10 cellular contexts compared by ENCODE assay signal in genomic region chr1:38006008-38006828, GRCh38. TPM values are rescaled to one million over a fixed set of nuclear protein-coding genes. Genes with fewer than 3 reads are reported as not detected.
DNase-seq lines count a peak whose midpoint lies in the region; ATAC-seq and TF ChIP-seq lines count a peak whose summit lies in the region.
"Had no signal": no experiment of that assay in that cellular context is flagged by ENCODE, and none has a peak within 500 bp of the region (broad histone marks: within the 10 kb centered on the region; RNA-seq: fewer than 3 reads in every experiment).

No MANE protein-coding gene starts in this region.

- H4K5ac ChIP-seq in mesendoderm (ENCODE audit: low read length), result no peak overlapping the region

- peak overlapping the region; percentile 30 for H3K4me2 ChIP-seq in mesendoderm (ENCODE audit: low read length)

- no peak for TF ChIP-seq CTCF in body of pancreas (IDR thresholded peaks at IDR 0.05)
- TF ChIP-seq CTCF in transverse colon (IDR thresholded peaks at IDR 0.05), result no peak

- H3K9me3 Mint-ChIP-seq in activated CD4-positive, alpha-beta T cell treated with anti-CD3 and anti-CD28 coated beads, Interleukin-2, amount 10 ng/mL, durations not matched to agents 7 days and 5 days, result no peaks in the 10 kb centered on the region

- H3K9me3 ChIP-seq in body of pancreas, result no peaks in the 10 kb centered on the region
- H3K9me3 ChIP-seq in transverse colon, result no peaks in the 10 kb centered on the region
- H3K9me3 ChIP-seq: BE2C, pancreas had no signal

- peak overlapping the region; percentile 46 for H3K4ac ChIP-seq in mesendoderm (ENCODE audit: low read depth, low read length)

- H2BK120ac ChIP-seq in mesendoderm (ENCODE audit: low read depth, low read length), result no peak overlapping the region

- peaks cover 24% of the 10 kb centered on the region for H3K79me2 ChIP-seq in mesendoderm (ENCODE audit: control insufficient read depth, insufficient read depth, low read length)

- peaks cover 12% of the 10 kb centered on the region for H3K79me1 ChIP-seq in mesendoderm (ENCODE audit: low read length)

- 66 to 75% methylated on average over 8 to 12 of the region's 12 CpGs for WGBS in body of pancreas, 2 donors
- WGBS in mesendoderm (ENCODE audit: extremely low coverage, insufficient coverage, low lambda C conversion rate), result no CpG with 5 or more reads among the region's 12 CpGs
- WGBS in transverse colon (ENCODE audit: low coverage in 1 of 2), 2 donors, result 60 to 64% methylated on average over 1 to 12 of the region's 12 CpGs

- peaks cover 4% of the 10 kb centered on the region for H3K36me3 Mint-ChIP-seq in activated CD4-positive, alpha-beta T cell treated with anti-CD3 and anti-CD28 coated beads, Interleukin-2, amount 10 ng/mL, durations not matched to agents 7 days and 5 days (ENCODE audit: low read depth)

- no peak overlapping the region for H2AK5ac ChIP-seq in mesendoderm (ENCODE audit: low read length)

- POLR2A ChIA-PET in activated CD4-positive, alpha-beta T cell treated with anti-CD3 and anti-CD28 coated beads, Interleukin-2, amount 10 ng/mL, durations not matched to agents 7 days and 5 days (lab: Charles Lee), result no interaction called here

- H2BK5ac ChIP-seq in mesendoderm (ENCODE audit: low read length), result peak overlapping the region; percentile 45

- H3K9ac ChIP-seq in mesendoderm (ENCODE audit: low read length), result peak overlapping the region; percentile 61

- H2BK15ac ChIP-seq in mesendoderm (replicated peaks; ENCODE audit: low read depth), result no peak overlapping the region

- peaks cover 17% of the 10 kb centered on the region for H3K4me1 ChIP-seq in body of pancreas
- peaks cover 17% of the 10 kb centered on the region for H3K4me1 ChIP-seq in mesendoderm (ENCODE audit: control insufficient read depth, low read depth, low read length)
- peaks cover 13 to 35% (median 23%) of the 10 kb centered on the region in 4 donors for H3K4me1 ChIP-seq in transverse colon
- H3K4me1 ChIP-seq: BE2C had no signal

- in situ Hi-C loops in transverse colon (cut with MboI; ENCODE audit: low pct_ligation_motif_present in 1 of 4, low pct_unique_long_range_greater_than_20kb in 1 of 4, low sequenced_read_pairs in 3 of 4), result no loop called here

- H3K36me3 ChIP-seq in body of pancreas (replicated peaks in 1 of 2; ENCODE audit: insufficient read depth in 1 of 2, low read depth in 2 of 2) (no peaks in the 10 kb centered on the region), mesendoderm (ENCODE audit: control insufficient read depth, insufficient read depth, low read length) (no peaks in the 10 kb centered on the region), transverse colon (no peaks in the 10 kb centered on the region)
- H3K36me3 ChIP-seq: BE2C, pancreas had no signal

- intact Hi-C loops in body of pancreas (cut with DNase I), result no loop called here
- intact Hi-C loops in transverse colon (cut with DNase I; ENCODE audit: low total_unique reads), result no loop called here

- H3K18ac ChIP-seq in mesendoderm (ENCODE audit: low read length), result no peak overlapping the region

- no peaks in the 10 kb centered on the region for H3K27me3 Mint-ChIP-seq in activated CD4-positive, alpha-beta T cell treated with anti-CD3 and anti-CD28 coated beads, Interleukin-2, amount 10 ng/mL, durations not matched to agents 7 days and 5 days

- peak overlapping the region; percentile 6 for H3K23ac ChIP-seq in mesendoderm (ENCODE audit: low read length)

- peak overlapping the region in 3 of 4 donors; percentile 34 to 55 (median 45) for H3K27ac ChIP-seq in body of pancreas
- H3K27ac ChIP-seq in mesendoderm (ENCODE audit: low read depth, low read length), result peak overlapping the region; percentile 3
- H3K27ac ChIP-seq in transverse colon, result peak overlapping the region; percentile 80 to 94 (median 90)

- CTCF ChIA-PET in activated CD4-positive, alpha-beta T cell treated with anti-CD3 and anti-CD28 coated beads, Interleukin-2, amount 10 ng/mL, durations not matched to agents 7 days and 5 days (lab: Charles Lee), result no interaction called here

- H3K27me3 ChIP-seq in body of pancreas (no peaks in the 10 kb centered on the region), mesendoderm (ENCODE audit: insufficient read depth, low read length, poor library complexity) (no peaks in the 10 kb centered on the region), transverse colon (peaks cover 34% of the 10 kb centered on the region)
- H3K27me3 ChIP-seq: BE2C, pancreas had no signal

- H3K4me1 Mint-ChIP-seq in activated CD4-positive, alpha-beta T cell treated with anti-CD3 and anti-CD28 coated beads, Interleukin-2, amount 10 ng/mL, durations not matched to agents 7 days and 5 days, result peaks cover 52% of the 10 kb centered on the region

- ATAC-seq in body of pancreas, result no peak

- peak overlapping the region; percentile 62 for H3K4me3 Mint-ChIP-seq in activated CD4-positive, alpha-beta T cell treated with anti-CD3 and anti-CD28 coated beads, Interleukin-2, amount 10 ng/mL, durations not matched to agents 7 days and 5 days

- TF ChIP-seq POLR2A in body of pancreas (IDR thresholded peaks at IDR 0.05) (no peak), transverse colon (IDR thresholded peaks at IDR 0.05) (no peak)

- DNase-seq in activated CD4-positive, alpha-beta T cell treated with anti-CD3 and anti-CD28 coated beads, Interleukin-2, amount 10 ng/mL, durations not matched to agents 7 days and 5 days, result no peak
- no peak for DNase-seq in activated CD4-positive, alpha-beta T cell treated with anti-CD3 and anti-CD28 coated beads for 4 hours
- no peak for DNase-seq in body of pancreas
- DNase-seq in mesendoderm, result peak; percentile 40
- no peak for DNase-seq in transverse colon
- DNase-seq in COLO829 (ENCODE audit: low spot score), result no peak
- DNase-seq in AML-193 (lab: John Stamatoyannopoulos, UW), result no peak
- no peak for DNase-seq in NCI-H1436 (lab: John Stamatoyannopoulos, UW)

- H3K56ac ChIP-seq in mesendoderm (ENCODE audit: low read length), result peak overlapping the region; percentile 68

- H4K8ac ChIP-seq in mesendoderm (ENCODE audit: low read depth, low read length), result no peak overlapping the region

- no peak overlapping the region for H3K4me3 ChIP-seq in body of pancreas
- no peak overlapping the region for H3K4me3 ChIP-seq in mesendoderm (ENCODE audit: low read length)
- peak overlapping the region in 2 of 4 donors; percentile 62 to 66 for H3K4me3 ChIP-seq in transverse colon

- TF ChIP-seq EP300 in transverse colon (IDR thresholded peaks at IDR 0.05; ENCODE audit: low read depth), result no peak

- peak overlapping the region; percentile 76 for H3K27ac Mint-ChIP-seq in activated CD4-positive, alpha-beta T cell treated with anti-CD3 and anti-CD28 coated beads, Interleukin-2, amount 10 ng/mL, durations not matched to agents 7 days and 5 days

RNA-seq across cellular contexts. Expression of gene FHL3, which starts 0.9 kb away (rescaled TPM):
- 1 to 10 TPM; 9.8 to 9.9 TPM for total RNA-seq in activated CD4-positive, alpha-beta T cell treated with anti-CD3 and anti-CD28 coated beads, Interleukin-2, amount 10 ng/mL, durations not matched to agents 7 days and 5 days
- 1 to 10 TPM; 7.3 to 7.8 TPM for total RNA-seq in body of pancreas
- polyA plus RNA-seq in mesendoderm (2013, experiment 1 of 2), result 100 TPM
- 101 TPM for polyA plus RNA-seq in mesendoderm (2013, experiment 2 of 2)
- 10 to 100 TPM in 3 of 4 donors, 1 to 10 TPM in 1; 3.0 to 19.1 (median 12.2) TPM for total RNA-seq in transverse colon

RNA-seq across cellular contexts. Expression of gene UTP11, which starts 6.3 kb away (rescaled TPM):
- total RNA-seq in activated CD4-positive, alpha-beta T cell treated with anti-CD3 and anti-CD28 coated beads, Interleukin-2, amount 10 ng/mL, durations not matched to agents 7 days and 5 days, result 10 to 100 TPM; 33.0 to 34.8 TPM
- total RNA-seq in body of pancreas (10 to 100 TPM; 10.9 to 13.2 TPM), transverse colon (10 to 100 TPM in 2 of 4 donors, 1 to 10 TPM in 2; 3.2 to 22.2 (median 15.3) TPM)
- polyA plus RNA-seq in mesendoderm (2013, experiment 1 of 2), result 93.2 TPM
- polyA plus RNA-seq in mesendoderm (2013, experiment 2 of 2), result 90.6 TPM

RNA-seq across cellular contexts. Expression of gene SF3A3, which starts 16.4 kb away (rescaled TPM):
- 100 to 1,000 TPM in 1 of 2 experiments, 10 to 100 TPM in 1; 80.9 to 110 TPM for total RNA-seq in activated CD4-positive, alpha-beta T cell treated with anti-CD3 and anti-CD28 coated beads, Interleukin-2, amount 10 ng/mL, durations not matched to agents 7 days and 5 days
- 10 to 100 TPM; 22.1 to 54.1 TPM for total RNA-seq in body of pancreas
- polyA plus RNA-seq in mesendoderm (2013, experiment 1 of 2), result 104 TPM
- polyA plus RNA-seq in mesendoderm (2013, experiment 2 of 2), result 104 TPM
- 10 to 100 TPM; 17.7 to 55.0 (median 39.5) TPM for total RNA-seq in transverse colon

RNA-seq across cellular contexts. Expression of gene POU3F1, which starts 40.4 kb away (rescaled TPM):
- not detected for total RNA-seq in activated CD4-positive, alpha-beta T cell treated with anti-CD3 and anti-CD28 coated beads, Interleukin-2, amount 10 ng/mL, durations not matched to agents 7 days and 5 days
- total RNA-seq in body of pancreas (not detected), transverse colon (not detected)
- polyA plus RNA-seq in mesendoderm (2013, experiment 1 of 2), result 1.2 TPM
- 1.3 TPM for polyA plus RNA-seq in mesendoderm (2013, experiment 2 of 2)

RNA-seq across cellular contexts. Expression of gene INPP5B, which starts 59.4 kb away (rescaled TPM):
- 10 to 100 TPM; 31.5 to 33.8 TPM for total RNA-seq in activated CD4-positive, alpha-beta T cell treated with anti-CD3 and anti-CD28 coated beads, Interleukin-2, amount 10 ng/mL, durations not matched to agents 7 days and 5 days
- total RNA-seq in body of pancreas, result 10 to 100 TPM; 11.5 to 13.5 TPM
- 9.8 TPM for polyA plus RNA-seq in mesendoderm (2013, experiment 1 of 2)
- 9.4 TPM for polyA plus RNA-seq in mesendoderm (2013, experiment 2 of 2)
- total RNA-seq in transverse colon, result 10 to 100 TPM; 32.6 to 43.6 (median 39.1) TPM

Comparison
In these comparisons a context has a peak if more than half of its experiments do, and no peak if none do; other contexts are left out.
1. H3K27ac ChIP-seq: peak in every context shown above with its lines; median percentile 90 in transverse colon; 45 in body of pancreas; 3 in mesendoderm.